Comparison of ENCODE assay signal across 22 cellular contexts in genomic region chr5:85375525-85375924, GRCh38.
A peak's percentile ranks its signal among the peaks of the same experiment; 100 is the strongest.
DNase-seq lines count a peak whose midpoint lies in the region; ATAC-seq, FAIRE-seq and TF ChIP-seq lines count a peak whose summit lies in the region.
"Had no signal": no experiment of that assay in that cellular context is flagged by ENCODE, and none has a peak within 500 bp of the region (broad histone marks: within the 10 kb centered on the region; RNA-seq: fewer than 3 reads in every experiment).

No MANE protein-coding gene starts in this region.

- H3K36me3 ChIP-seq in SK-N-MC (ENCODE audit: insufficient read depth, low read length) (no peaks in the 10 kb centered on the region), GM12878 (ENCODE audit: control insufficient read depth in 2 of 2, insufficient read depth in 2 of 2, low read length in 1 of 2) (no peaks in the 10 kb centered on the region)

- H2AFZ ChIP-seq in GM12878 (ENCODE audit: control insufficient read depth, low read depth, low read length) = no peak overlapping the region
- H2AFZ ChIP-seq: GM23248 had no signal

- no peak overlapping the region for H3K27ac Mint-ChIP-seq in HFFc6
- H3K27ac Mint-ChIP-seq: CD14-positive monocyte had no signal

- peak overlapping the region; percentile 28; the same call in 1 of the 2 replicates for H3K4me3 ChIP-seq in SK-N-MC
- no peak overlapping the region for H3K4me3 ChIP-seq in GM12878
- H3K4me3 ChIP-seq: GM23248 had no signal

- in situ Hi-C loops in GM12878 (cut with MboI) = no loop called here

- no peaks in the 10 kb centered on the region for H3K27me3 ChIP-seq in GM12878 (replicated peaks in 1 of 2; ENCODE audit: control insufficient read depth in 2 of 2, insufficient read depth in 2 of 2, low read length in 1 of 2)

- no peaks in the 10 kb centered on the region for H3K79me2 ChIP-seq in GM12878 (ENCODE audit: control insufficient read depth, insufficient read depth, low read length)

- no peak overlapping the region for H3K4me3 Mint-ChIP-seq in HFFc6
- H3K4me3 Mint-ChIP-seq: CD14-positive monocyte had no signal

- TF ChIP-seq RAD21 in GM12878 (IDR thresholded peaks at IDR 0.05; ENCODE audit: insufficient read depth, low read depth, low read length) = no peak

- BruUV-seq in GM12878 (replicated peaks; lab: Mats Ljungman, UMichigan) = no TSS peak

- RAD21 ChIA-PET in GM12878 (lab: Charles Lee; ENCODE audit: unreplicated experiment) = no interaction called here

- no peak overlapping the region for H3K4me2 ChIP-seq in GM12878 (ENCODE audit: control insufficient read depth, insufficient read depth)

- peak; percentile 59 for ATAC-seq in HG02678 (IDR thresholded peaks at IDR 0.05; ENCODE audit: unreplicated experiment)
- ATAC-seq in GM12878 = peak; percentile 64
- no peak for ATAC-seq in HG03520 (IDR thresholded peaks at IDR 0.05; ENCODE audit: unreplicated experiment)

- H3K27ac ChIP-seq in SK-N-MC (0 out of 2 replicates have a peak overlapping the region, but pooled peaks have one; percentile 31), GM12878 (ENCODE audit: control insufficient read depth, insufficient read depth) (no peak overlapping the region)
- H3K27ac ChIP-seq: GM23248 had no signal

- H3K9me3 ChIP-seq in SK-N-MC (ENCODE audit: low read depth, low read length) (no peaks in the 10 kb centered on the region), GM12878 (replicated peaks; ENCODE audit: control insufficient read depth, insufficient read depth, low read length) (no peaks in the 10 kb centered on the region)

- TF ChIP-seq CTCF in GM12878 (IDR thresholded peaks at IDR 0.05 in 2 of 3, conservative IDR thresholded peaks at IDR 0.05 in 1 of 3; ENCODE audit: control insufficient read depth in 2 of 3, extremely low read depth in 1 of 3, insufficient read depth in 1 of 3, low read depth in 3 of 3, low read length in 3 of 3) (no peak), HFFc6 (IDR thresholded peaks at IDR 0.05) (no peak)

- SMC1A ChIA-PET in GM12878 (lab: Charles Lee; ENCODE audit: uncharacterized antibody, unreplicated experiment) = no interaction called here

- no peaks in the 10 kb centered on the region for H3K4me1 ChIP-seq in GM12878 (ENCODE audit: control insufficient read depth, insufficient read depth, low read length)

- CTCF ChIA-PET in GM12878 (lab: Yijun Ruan, JAX) = no interaction called here

- H3K36me3 Mint-ChIP-seq in HFFc6 (ENCODE audit: low read depth) = no peaks in the 10 kb centered on the region
- H3K36me3 Mint-ChIP-seq: CD14-positive monocyte had no signal

- H3K9me3 Mint-ChIP-seq in HFFc6 = peaks cover 6% of the 10 kb centered on the region

- FAIRE-seq in GM12878 (lab: Jason Lieb, UNC) = no peak
- FAIRE-seq: GM19239 had no signal

- peak; percentile 37 for DNase-seq in CMK (ENCODE audit: low read depth)
- DNase-seq in SK-N-MC (ENCODE audit: low read depth, low spot score) = no peak
- DNase-seq in GM12878 (ENCODE audit: low read depth, low spot score) = no peak
- no peak for DNase-seq in A172 (ENCODE audit: low spot score)
- DNase-seq in SIG-M5 (lab: John Stamatoyannopoulos, UW) = no peak
- DNase-seq in HFFc6 = no peak
- DNase-seq: DMS79 treated with DMSO at 0.1 percent for 48 hours; GM23248; HCEC 1CT; Kasumi-1; MM.1S; NCI-H1092 treated with DMSO at 0.1 percent for 48 hours; NCI-H146; NCI-H2081 treated with DMSO at 0.1 percent for 48 hours; NCI-H446 treated with DMSO at 0.1 percent for 48 hours; NK-92 treated with Interleukin-12 subunit alpha and Interleukin-12 subunit beta, amount 100 ng/mL, for 24 hours; SHP77 treated with DMSO at 0.1 percent for 48 hours; T-helper 1 cell had no signal

- no peak for TF ChIP-seq EP300 in GM12878 (IDR thresholded peaks at IDR 0.05; ENCODE audit: borderline replicate concordance in 1 of 2, control insufficient read depth in 1 of 2, low read depth in 2 of 2, low read length in 2 of 2)

- no peaks in the 10 kb centered on the region for H4K20me1 ChIP-seq in GM12878 (ENCODE audit: control insufficient read depth, insufficient read depth)

- intact Hi-C loops in GM12878 (cut with micrococcal nuclease; ENCODE audit: unreplicated experiment) = no loop called here

- TF ChIP-seq POLR2A in GM12878 (IDR thresholded peaks at IDR 0.05; ENCODE audit: low read depth, low read length) = no peak

- 30% methylated on average over 4 of the region's 4 CpGs for WGBS in GM12878 (ENCODE audit: insufficient coverage, insufficient replicate concordance, low lambda C conversion rate, missing lambda C conversion rate)

- POLR2A ChIA-PET in GM12878 (lab: Charles Lee) = no interaction called here

- H3K4me1 Mint-ChIP-seq in HFFc6 (ENCODE audit: low read depth) = no peaks in the 10 kb centered on the region
- H3K4me1 Mint-ChIP-seq: CD14-positive monocyte had no signal

- H3K27me3 Mint-ChIP-seq in HFFc6 (ENCODE audit: insufficient read depth) = no peaks in the 10 kb centered on the region

- H3K9ac ChIP-seq in SK-N-MC (ENCODE audit: insufficient read length) (no peak overlapping the region), GM12878 (ENCODE audit: control insufficient read depth, insufficient read depth, low read length) (no peak overlapping the region)
- H3K9ac ChIP-seq: GM23248 had no signal

TF ChIP-seq in GM12878, 131 proteins besides CTCF, POLR2A, EP300 and RAD21:
- TF ChIP-seq ESRRA (IDR thresholded peaks at IDR 0.05; ENCODE audit: low read length) (no peak), ATF3 (IDR thresholded peaks at IDR 0.05; ENCODE audit: borderline replicate concordance, extremely low read depth, low read depth, low read length) (no peak), CEBPZ (IDR thresholded peaks at IDR 0.05; ENCODE audit: low read depth, low read length) (no peak), MEF2B (IDR thresholded peaks at IDR 0.05; ENCODE audit: partially characterized antibody, poor library complexity, severe bottlenecking) (peak; percentile 63), FOS (IDR thresholded peaks at IDR 0.05; ENCODE audit: borderline replicate concordance, extremely low read depth, insufficient read length) (no peak), LARP7 (IDR thresholded peaks at IDR 0.05) (no peak), STAT3 (IDR thresholded peaks at IDR 0.05; ENCODE audit: low read depth, low read length) (no peak), MXI1 (IDR thresholded peaks at IDR 0.05; ENCODE audit: low read depth, low read length) (no peak), ZNF384 (IDR thresholded peaks at IDR 0.05; ENCODE audit: borderline replicate concordance, low read depth, low read length) (peak; percentile 56; the same call in 1 of the 2 replicates), RFX5 (IDR thresholded peaks at IDR 0.05; ENCODE audit: low read depth, low read length) (no peak), RB1 (IDR thresholded peaks at IDR 0.05; ENCODE audit: borderline replicate concordance) (no peak), FOXM1 (IDR thresholded peaks at IDR 0.05; ENCODE audit: low read depth, low read length) (no peak), USF1 (IDR thresholded peaks at IDR 0.05; ENCODE audit: borderline replicate concordance, extremely low read length, insufficient read depth, low read depth, low read length) (no peak), NKRF (conservative IDR thresholded peaks at IDR 0.05) (no peak)
